20 cellular contexts compared by ENCODE assay signal in the genomic region with DNA sequence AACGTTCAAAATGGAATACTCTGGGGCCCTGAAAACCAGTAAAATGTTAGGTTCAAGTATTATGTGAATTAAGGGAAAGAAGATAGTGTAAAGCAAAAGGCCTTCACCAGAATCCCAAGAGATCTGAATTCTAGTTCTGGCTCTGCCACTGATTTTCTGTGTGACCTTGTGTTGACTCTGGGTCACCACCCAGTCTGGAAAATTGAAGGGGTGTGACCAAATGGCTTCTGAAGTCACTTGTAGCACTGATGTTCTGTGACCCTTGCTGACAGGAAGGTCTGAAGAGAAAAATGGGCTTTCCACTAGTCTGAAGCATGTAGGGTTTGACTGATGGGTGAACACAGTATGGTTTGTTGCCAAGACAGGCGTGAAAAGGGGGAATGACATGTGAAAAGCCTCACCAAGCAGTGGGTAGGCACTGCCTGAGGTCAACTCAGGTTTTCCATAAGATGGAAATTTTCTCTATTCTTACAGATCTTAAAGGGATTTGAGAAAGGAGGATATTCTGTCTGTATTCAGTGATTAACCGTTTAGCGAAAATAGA.
"Had no signal": no experiment of that assay in that cellular context is flagged by ENCODE, and none has a peak within 500 bp of the region (broad histone marks: within the 10 kb centered on the region; RNA-seq: fewer than 3 reads in every experiment).

No MANE protein-coding gene starts in this region.

- H3K27me3 ChIP-seq: body of pancreas, neutrophil, pancreas, spleen, tibial nerve, uterus had no signal

- H3K4me3 ChIP-seq: body of pancreas, lower lobe of right lung, pancreas, spleen, tibial nerve, uterus had no signal

- H3K4me1 ChIP-seq: body of pancreas, lower lobe of right lung, pancreas, tibial nerve, uterus had no signal

- H3K27ac Mint-ChIP-seq: activated CD8-positive, alpha-beta memory T cell treated with anti-CD3 and anti-CD28 coated beads, Interleukin-2, amount 10 ng/mL, durations not matched to agents 7 days and 5 days; endodermal cell had no signal

- ATAC-seq: activated CD8-positive, alpha-beta memory T cell treated with anti-CD3 and anti-CD28 coated beads, Interleukin-2, amount 10 ng/mL, durations not matched to agents 7 days and 5 days; activated T-cell treated with anti-CD3 and anti-CD28 coated beads, Interleukin-2, amount 50 U/mL, for 4 hours; body of pancreas; left colon; lower lobe of right lung; natural killer cell; pancreas; stimulated activated naive CD8-positive, alpha-beta T cell treated with anti-CD3 and anti-CD28 coated beads, Interleukin-15, Interleukin-2, amounts not matched to agents 100 U/mL and 50 U/mL, for 24 hours had no signal

- H3K9me3 Mint-ChIP-seq: activated T-cell treated with anti-CD3 and anti-CD28 coated beads, Interleukin-2, amount 50 U/mL, for 4 hours; endodermal cell; natural killer cell had no signal

- DNase-seq: activated CD8-positive, alpha-beta memory T cell treated with anti-CD3 and anti-CD28 coated beads, Interleukin-2, amount 10 ng/mL, durations not matched to agents 7 days and 5 days; activated gamma-delta T cell treated with Interleukin-2 at 50 U/mL for 16 hours; activated T-cell treated with anti-CD3 and anti-CD28 coated beads, Interleukin-2, amount 50 U/mL, for 4 hours; body of pancreas; central memory CD4-positive, alpha-beta T cell; endodermal cell; foreskin fibroblast; hippocampal formation; left colon; lower lobe of right lung; natural killer cell; pancreas; spleen; stimulated activated naive CD8-positive, alpha-beta T cell treated with anti-CD3 and anti-CD28 coated beads, Interleukin-15, Interleukin-2, amounts not matched to agents 100 U/mL and 50 U/mL, for 24 hours; T-helper 1 cell; T1000; uterus had no signal

- H3K4me1 Mint-ChIP-seq: endodermal cell had no signal

- H3K36me3 ChIP-seq: uterus had no signal

- H3K27me3 Mint-ChIP-seq: activated CD8-positive, alpha-beta memory T cell treated with anti-CD3 and anti-CD28 coated beads, Interleukin-2, amount 10 ng/mL, durations not matched to agents 7 days and 5 days had no signal

- H3K27ac ChIP-seq: body of pancreas, epithelial cell of prostate, lower lobe of right lung, neutrophil, pancreas, spleen, tibial nerve, uterus had no signal

- H3K4me3 Mint-ChIP-seq: activated CD8-positive, alpha-beta memory T cell treated with anti-CD3 and anti-CD28 coated beads, Interleukin-2, amount 10 ng/mL, durations not matched to agents 7 days and 5 days; activated T-cell treated with anti-CD3 and anti-CD28 coated beads, Interleukin-2, amount 50 U/mL, for 4 hours; endodermal cell; natural killer cell had no signal
